1 cellular context compared by ENCODE assay signal in the genomic region with DNA sequence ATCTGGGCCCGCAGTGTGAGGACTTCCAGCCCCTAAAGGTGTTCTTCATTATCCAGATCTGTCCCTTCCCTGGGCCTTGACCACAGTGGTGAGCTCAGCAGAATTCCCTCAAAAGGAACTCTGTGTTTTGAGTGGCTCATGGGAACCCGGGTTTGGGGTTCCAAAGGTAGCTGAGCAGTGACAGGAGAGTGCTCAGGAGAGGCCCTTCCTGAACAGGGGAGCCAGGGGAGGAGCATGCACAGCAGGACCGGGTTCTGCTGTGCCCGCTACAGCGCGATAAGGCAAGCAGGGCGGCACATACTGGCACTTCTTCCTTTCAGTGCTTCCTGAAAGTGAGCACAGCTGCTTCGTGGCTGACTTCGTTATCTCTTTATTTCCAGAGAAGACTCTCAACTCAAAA.
TF ChIP-seq lines count a peak whose summit lies in the region.

No MANE protein-coding gene starts in this region.

TF ChIP-seq in liver, 16 proteins besides CTCF, POLR2A, EP300 and RAD21 (continued from another document):
- TF ChIP-seq, protein P1, sequence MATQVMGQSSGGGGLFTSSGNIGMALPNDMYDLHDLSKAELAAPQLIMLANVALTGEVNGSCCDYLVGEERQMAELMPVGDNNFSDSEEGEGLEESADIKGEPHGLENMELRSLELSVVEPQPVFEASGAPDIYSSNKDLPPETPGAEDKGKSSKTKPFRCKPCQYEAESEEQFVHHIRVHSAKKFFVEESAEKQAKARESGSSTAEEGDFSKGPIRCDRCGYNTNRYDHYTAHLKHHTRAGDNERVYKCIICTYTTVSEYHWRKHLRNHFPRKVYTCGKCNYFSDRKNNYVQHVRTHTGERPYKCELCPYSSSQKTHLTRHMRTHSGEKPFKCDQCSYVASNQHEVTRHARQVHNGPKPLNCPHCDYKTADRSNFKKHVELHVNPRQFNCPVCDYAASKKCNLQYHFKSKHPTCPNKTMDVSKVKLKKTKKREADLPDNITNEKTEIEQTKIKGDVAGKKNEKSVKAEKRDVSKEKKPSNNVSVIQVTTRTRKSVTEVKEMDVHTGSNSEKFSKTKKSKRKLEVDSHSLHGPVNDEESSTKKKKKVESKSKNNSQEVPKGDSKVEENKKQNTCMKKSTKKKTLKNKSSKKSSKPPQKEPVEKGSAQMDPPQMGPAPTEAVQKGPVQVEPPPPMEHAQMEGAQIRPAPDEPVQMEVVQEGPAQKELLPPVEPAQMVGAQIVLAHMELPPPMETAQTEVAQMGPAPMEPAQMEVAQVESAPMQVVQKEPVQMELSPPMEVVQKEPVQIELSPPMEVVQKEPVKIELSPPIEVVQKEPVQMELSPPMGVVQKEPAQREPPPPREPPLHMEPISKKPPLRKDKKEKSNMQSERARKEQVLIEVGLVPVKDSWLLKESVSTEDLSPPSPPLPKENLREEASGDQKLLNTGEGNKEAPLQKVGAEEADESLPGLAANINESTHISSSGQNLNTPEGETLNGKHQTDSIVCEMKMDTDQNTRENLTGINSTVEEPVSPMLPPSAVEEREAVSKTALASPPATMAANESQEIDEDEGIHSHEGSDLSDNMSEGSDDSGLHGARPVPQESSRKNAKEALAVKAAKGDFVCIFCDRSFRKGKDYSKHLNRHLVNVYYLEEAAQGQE (IDR thresholded peaks at IDR 0.05), result no peak
- TF ChIP-seq HNF4A (conservative IDR thresholded peaks at IDR 0.05), result no peak
- TF ChIP-seq, protein P2, sequence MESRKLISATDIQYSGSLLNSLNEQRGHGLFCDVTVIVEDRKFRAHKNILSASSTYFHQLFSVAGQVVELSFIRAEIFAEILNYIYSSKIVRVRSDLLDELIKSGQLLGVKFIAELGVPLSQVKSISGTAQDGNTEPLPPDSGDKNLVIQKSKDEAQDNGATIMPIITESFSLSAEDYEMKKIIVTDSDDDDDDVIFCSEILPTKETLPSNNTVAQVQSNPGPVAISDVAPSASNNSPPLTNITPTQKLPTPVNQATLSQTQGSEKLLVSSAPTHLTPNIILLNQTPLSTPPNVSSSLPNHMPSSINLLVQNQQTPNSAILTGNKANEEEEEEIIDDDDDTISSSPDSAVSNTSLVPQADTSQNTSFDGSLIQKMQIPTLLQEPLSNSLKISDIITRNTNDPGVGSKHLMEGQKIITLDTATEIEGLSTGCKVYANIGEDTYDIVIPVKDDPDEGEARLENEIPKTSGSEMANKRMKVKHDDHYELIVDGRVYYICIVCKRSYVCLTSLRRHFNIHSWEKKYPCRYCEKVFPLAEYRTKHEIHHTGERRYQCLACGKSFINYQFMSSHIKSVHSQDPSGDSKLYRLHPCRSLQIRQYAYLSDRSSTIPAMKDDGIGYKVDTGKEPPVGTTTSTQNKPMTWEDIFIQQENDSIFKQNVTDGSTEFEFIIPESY (IDR thresholded peaks at IDR 0.05), result no peak
- no peak for TF ChIP-seq FOXA2 (IDR thresholded peaks at IDR 0.05)
- TF ChIP-seq FOXA1 (IDR thresholded peaks at IDR 0.05), result no peak
- no peak for TF ChIP-seq TAF1 (conservative IDR thresholded peaks at IDR 0.05)
- TF ChIP-seq GABPA (IDR thresholded peaks at IDR 0.05 in 1 of 2, conservative IDR thresholded peaks at IDR 0.05 in 1 of 2), result no peak
